ENCODE assay signal across 1 cellular context in genomic region chr12:27063250-27063851, GRCh38.
A peak's percentile ranks its signal among the peaks of the same experiment; 100 is the strongest.
TF ChIP-seq lines count a peak whose summit lies in the region.

No MANE protein-coding gene starts in this region.

TF ChIP-seq in K562, 482 proteins besides CTCF, POLR2A, EP300 and RAD21:
- no peak for TF ChIP-seq SRSF3 (IDR thresholded peaks at IDR 0.05; ENCODE audit: insufficient read depth, low read length)
- no peak for TF ChIP-seq SIRT6 (IDR thresholded peaks at IDR 0.05; ENCODE audit: low read depth, low read length)
- no peak for TF ChIP-seq PTBP1 (IDR thresholded peaks at IDR 0.05; ENCODE audit: low read depth, low read length)
- no peak for TF ChIP-seq NCOA1 (IDR thresholded peaks at IDR 0.05; ENCODE audit: low read depth)
- TF ChIP-seq THRA (IDR thresholded peaks at IDR 0.05), result no peak
- TF ChIP-seq SREBF2 (CRISPR knock-in tag; IDR thresholded peaks at IDR 0.05), result no peak
- TF ChIP-seq, protein P1, sequence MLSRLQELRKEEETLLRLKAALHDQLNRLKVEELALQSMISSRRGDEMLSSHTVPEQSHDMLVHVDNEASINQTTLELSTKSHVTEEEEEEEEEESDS (CRISPR knock-in tag; IDR thresholded peaks at IDR 0.05), result no peak
- TF ChIP-seq TAF1 (IDR thresholded peaks at IDR 0.05; ENCODE audit: control insufficient read depth, extremely low read depth, insufficient read depth, low read length, severe bottlenecking), result no peak
- TF ChIP-seq OTX1 (CRISPR knock-in tag; IDR thresholded peaks at IDR 0.05), result 0 out of 2 replicates have a peak, but pooled peaks have one; percentile 44
- 0 out of 2 replicates have a peak, but pooled peaks have one; percentile 32 for TF ChIP-seq ZBTB26 (CRISPR knock-in tag; IDR thresholded peaks at IDR 0.05)
- peak; percentile 94 for TF ChIP-seq ZNF512 (tag; IDR thresholded peaks at IDR 0.05)
- TF ChIP-seq ZNF133 (CRISPR knock-in tag; IDR thresholded peaks at IDR 0.05), result no peak
- no peak for TF ChIP-seq GTF3C2 (IDR thresholded peaks at IDR 0.05; ENCODE audit: borderline replicate concordance, extremely low read depth, insufficient read length)
- TF ChIP-seq, protein P2, sequence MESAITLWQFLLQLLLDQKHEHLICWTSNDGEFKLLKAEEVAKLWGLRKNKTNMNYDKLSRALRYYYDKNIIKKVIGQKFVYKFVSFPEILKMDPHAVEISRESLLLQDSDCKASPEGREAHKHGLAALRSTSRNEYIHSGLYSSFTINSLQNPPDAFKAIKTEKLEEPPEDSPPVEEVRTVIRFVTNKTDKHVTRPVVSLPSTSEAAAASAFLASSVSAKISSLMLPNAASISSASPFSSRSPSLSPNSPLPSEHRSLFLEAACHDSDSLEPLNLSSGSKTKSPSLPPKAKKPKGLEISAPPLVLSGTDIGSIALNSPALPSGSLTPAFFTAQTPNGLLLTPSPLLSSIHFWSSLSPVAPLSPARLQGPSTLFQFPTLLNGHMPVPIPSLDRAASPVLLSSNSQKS (CRISPR knock-in tag; IDR thresholded peaks at IDR 0.05), result no peak
- no peak for TF ChIP-seq ZNF445 (CRISPR knock-in tag; IDR thresholded peaks at IDR 0.05; ENCODE audit: low read depth)
